ENCODE assay signal across 10 cellular contexts in genomic region chr20:38049800-38050199, GRCh38. TPM values are rescaled to one million over a fixed set of nuclear protein-coding genes. Genes with fewer than 3 reads are reported as not detected.
DNase-seq lines count a peak whose midpoint lies in the region; ATAC-seq, FAIRE-seq and TF ChIP-seq lines count a peak whose summit lies in the region.
"Had no signal": no experiment of that assay in that cellular context is flagged by ENCODE, and none has a peak within 500 bp of the region (broad histone marks: within the 10 kb centered on the region; RNA-seq: fewer than 3 reads in every experiment).

No MANE protein-coding gene starts in this region.

- H3K4me1 ChIP-seq in H9 (ENCODE audit: insufficient read depth, low read length): peaks cover 4% of the 10 kb centered on the region; the same call in 1 of the 2 replicates
- H3K4me1 ChIP-seq in right atrium auricular region: peaks cover 0 to 16% of the 10 kb centered on the region in 2 donors
- H3K4me1 ChIP-seq in CD8-positive, alpha-beta T cell (ENCODE audit: insufficient read depth, low read length): no peaks in the 10 kb centered on the region
- peaks cover 0 to 5% of the 10 kb centered on the region in 2 donors for H3K4me1 ChIP-seq in small intestine (ENCODE audit: control insufficient read depth in 2 of 2, insufficient read depth in 1 of 2, low read depth in 1 of 2, low read length in 1 of 2)

- no peaks in the 10 kb centered on the region for H3K79me1 ChIP-seq in H9 (ENCODE audit: insufficient read depth, low read depth, low read length, poor library complexity, severe bottlenecking)

- no peak overlapping the region for H3K4ac ChIP-seq in H9 (ENCODE audit: low read depth, low read length)

- H3K9me3 Mint-ChIP-seq in H9 (no peaks in the 10 kb centered on the region), WTC11 (no peaks in the 10 kb centered on the region)
- H3K9me3 Mint-ChIP-seq in CD8-positive, alpha-beta T cell: no peaks in the 10 kb centered on the region

- H4K20me1 ChIP-seq in H9 (ENCODE audit: control insufficient read depth, insufficient read depth, insufficient read length): no peaks in the 10 kb centered on the region

- H3K9ac ChIP-seq in H9 (ENCODE audit: extremely low read depth, insufficient read length, low read length): no peak overlapping the region

- H4K8ac ChIP-seq in H9 (replicated peaks; ENCODE audit: insufficient read length, low read depth, low read length): no peak overlapping the region

- intact Hi-C loops in CD8-positive, alpha-beta T cell (cut with DNase I, micrococcal nuclease): no loop called here

- H2BK15ac ChIP-seq in H9 (ENCODE audit: low read depth, low read length): no peak overlapping the region

- H2BK20ac ChIP-seq in H9 (ENCODE audit: low read depth, low read length, poor library complexity, severe bottlenecking): no peak overlapping the region

- H3K27ac Mint-ChIP-seq in H9 (0 out of 7 replicates have a peak overlapping the region, but pooled peaks of 2 of the 3 experiments have one; percentile 1 to 54), WTC11 (peak overlapping the region; percentile 3; the same call in 1 of the 2 replicates)
- H3K27ac Mint-ChIP-seq in CD8-positive, alpha-beta T cell: no peak overlapping the region

- no peak overlapping the region for H3T11ph ChIP-seq in H9 (ENCODE audit: low read length)

- ATAC-seq in WTC11 (no peak), GM18873 (IDR thresholded peaks at IDR 0.05; ENCODE audit: low FRiP score, unreplicated experiment) (no peak)
- ATAC-seq in CD8-positive, alpha-beta T cell: no peak

- H3K27ac ChIP-seq in H9 (ENCODE audit: insufficient read length, low read depth, low read length) (no peak overlapping the region), right atrium auricular region (peak overlapping the region; percentile 4 to 64), small intestine (ENCODE audit: low read depth in 1 of 2, low read length in 1 of 2) (no peak overlapping the region)
- H3K27ac ChIP-seq in CD8-positive, alpha-beta T cell (ENCODE audit: low read depth, low read length): no peak overlapping the region

- no peak overlapping the region for H3K18ac ChIP-seq in H9 (ENCODE audit: insufficient read length, low read depth, low read length)

- H3K36me3 Mint-ChIP-seq in H9 (ENCODE audit: insufficient read depth in 1 of 3, low read depth in 3 of 3) (peaks cover 9 to 36% (median 15%) of the 10 kb centered on the region in 3 experiments; a peak in 5 of 7 replicates), WTC11 (peaks cover 15% of the 10 kb centered on the region)
- peaks cover 85% of the 10 kb centered on the region for H3K36me3 Mint-ChIP-seq in CD8-positive, alpha-beta T cell

- H3K4me3 Mint-ChIP-seq in H9 (no peak overlapping the region), WTC11 (no peak overlapping the region)
- no peak overlapping the region for H3K4me3 Mint-ChIP-seq in CD8-positive, alpha-beta T cell

- POLR2A ChIA-PET in WTC11 (lab: Charles Lee): no interaction called here
- POLR2A ChIA-PET in CD8-positive, alpha-beta T cell (lab: Charles Lee): interaction anchor here (0.6 kb wide), 1 partner anchor 838 kb away, joined by 5 read pairs; no protein-coding TSS in a partner anchor

- peaks cover 24% of the 10 kb centered on the region for H3K36me3 ChIP-seq in right atrium auricular region
- peaks cover 16% of the 10 kb centered on the region for H3K36me3 ChIP-seq in CD8-positive, alpha-beta T cell (ENCODE audit: insufficient read depth, low read length)
- H3K36me3 ChIP-seq in small intestine (ENCODE audit: control insufficient read depth in 2 of 2, insufficient read depth in 2 of 2, low read length in 2 of 2): peaks cover 5 to 19% of the 10 kb centered on the region in 2 donors

- H2BK5ac ChIP-seq in H9 (ENCODE audit: insufficient read length, low read length): no peak overlapping the region

- TF ChIP-seq CTCF in H9 (conservative IDR thresholded peaks at IDR 0.05): no peak
- no peak for TF ChIP-seq CTCF in WTC11 (IDR thresholded peaks at IDR 0.05)
- TF ChIP-seq CTCF in right atrium auricular region (IDR thresholded peaks at IDR 0.05): no peak
- TF ChIP-seq CTCF in CD8-positive, alpha-beta T cell (IDR thresholded peaks at IDR 0.05): no peak

- no peak overlapping the region for H4K91ac ChIP-seq in H9 (ENCODE audit: insufficient read length, low read depth, low read length)

- H2AFZ ChIP-seq in H9 (ENCODE audit: low read length): no peak overlapping the region

- FAIRE-seq in small intestine (lab: Jason Lieb, UNC): no peak

- no peak overlapping the region for H2BK120ac ChIP-seq in H9 (ENCODE audit: low read depth, low read length, poor library complexity, severe bottlenecking)

- H3K23ac ChIP-seq in H9 (ENCODE audit: insufficient read length, low read depth, low read length): no peak overlapping the region

- no CpG with 5 or more reads among the region's 3 CpGs for WGBS in H9 (ENCODE audit: extremely low coverage, insufficient read length, low lambda C conversion rate)
- 71 to 82% (median 74%) methylated on average over 3 of the region's 3 CpGs for WGBS in small intestine, 3 donors

- H3K14ac ChIP-seq in H9 (ENCODE audit: insufficient read depth, low read length): no peak overlapping the region

- peaks cover 15 to 21% of the 10 kb centered on the region in 2 experiments for H3K4me1 Mint-ChIP-seq in H9
- peaks cover 24% of the 10 kb centered on the region for H3K4me1 Mint-ChIP-seq in WTC11
- peaks cover 49% of the 10 kb centered on the region for H3K4me1 Mint-ChIP-seq in CD8-positive, alpha-beta T cell (ENCODE audit: low read depth)

- H2AK5ac ChIP-seq in H9 (ENCODE audit: insufficient read length, low read length): no peak overlapping the region

- H3K4me3 ChIP-seq in right atrium auricular region (no peak overlapping the region), small intestine (ENCODE audit: low read depth in 1 of 2, low read length in 2 of 2) (no peak overlapping the region)
- no peak overlapping the region for H3K4me3 ChIP-seq in CD8-positive, alpha-beta T cell (ENCODE audit: low read depth, low read length)

- H3K23me2 ChIP-seq in H9 (ENCODE audit: insufficient read length, low read depth, low read length, poor library complexity, severe bottlenecking): no peaks in the 10 kb centered on the region

- H3K9me3 ChIP-seq in H9 (ENCODE audit: control insufficient read depth, low read depth, low read length) (no peaks in the 10 kb centered on the region), right atrium auricular region (no peaks in the 10 kb centered on the region), small intestine (ENCODE audit: control insufficient read depth, low read depth) (no peaks in the 10 kb centered on the region)
- H3K9me3 ChIP-seq in CD8-positive, alpha-beta T cell (ENCODE audit: low read length): no peaks in the 10 kb centered on the region

- H3K4me2 ChIP-seq in H9 (ENCODE audit: insufficient read depth, insufficient read length, low read length): no peak overlapping the region

- no peak overlapping the region for H4K5ac ChIP-seq in H9 (ENCODE audit: insufficient read length, low read depth, low read length)

- no peak overlapping the region for H2BK12ac ChIP-seq in H9 (ENCODE audit: insufficient read length, low read depth, low read length)

- H3K79me2 ChIP-seq in H9 (ENCODE audit: insufficient read depth, low read length): peaks cover 12% of the 10 kb centered on the region; the same call in 1 of the 2 replicates

- DNase-seq in 8988T (peak; percentile 28), H9 (no peak), WTC11 (ENCODE audit: low spot score) (no peak), right atrium auricular region (ENCODE audit: low spot score) (no peak), NCI-H526 (lab: John Stamatoyannopoulos, UW) (no peak), small intestine (no peak)
- no peak for DNase-seq in CD8-positive, alpha-beta T cell
- DNase-seq: Calu3, occipital lobe had no signal

- H3K27me3 ChIP-seq in H9 (ENCODE audit: insufficient read depth, low read length): no peaks in the 10 kb centered on the region
- no peaks in the 10 kb centered on the region for H3K27me3 ChIP-seq in right atrium auricular region
- no peaks in the 10 kb centered on the region for H3K27me3 ChIP-seq in CD8-positive, alpha-beta T cell (ENCODE audit: insufficient read depth, low read length)
- H3K27me3 ChIP-seq in small intestine (ENCODE audit: control insufficient read depth in 2 of 2, insufficient read depth in 2 of 2, low read length in 2 of 2): no peaks in the 10 kb centered on the region

- H3K27me3 Mint-ChIP-seq in H9 (ENCODE audit: low read depth) (no peaks in the 10 kb centered on the region), WTC11 (ENCODE audit: low read depth) (no peaks in the 10 kb centered on the region)
- H3K27me3 Mint-ChIP-seq in CD8-positive, alpha-beta T cell (ENCODE audit: low read depth): no peaks in the 10 kb centered on the region

- CTCF ChIA-PET in WTC11 (lab: Charles Lee): interaction anchor here (0.6 to 2.7 kb wide), 2 partner anchors 8 to 57 kb away, joined by 3 to 12 read pairs; no protein-coding TSS in a partner anchor
- CTCF ChIA-PET in CD8-positive, alpha-beta T cell (lab: Charles Lee): interaction anchor here (1.8 kb wide), 1 partner anchor 8 kb away, joined by 8 read pairs; no protein-coding TSS in a partner anchor

- H3K56ac ChIP-seq in H9 (ENCODE audit: insufficient read length, low read depth, low read length): no peak overlapping the region

TF ChIP-seq in WTC11, 78 proteins besides CTCF, POLR2A, EP300 and RAD21:
- no peak for TF ChIP-seq TEAD4 (CRISPR knock-in tag; IDR thresholded peaks at IDR 0.05)
- no peak for TF ChIP-seq JUN (CRISPR knock-in tag; IDR thresholded peaks at IDR 0.05)
- TF ChIP-seq ELF4 (CRISPR knock-in tag; IDR thresholded peaks at IDR 0.05; ENCODE audit: low read depth): no peak
- TF ChIP-seq NFYB (CRISPR knock-in tag; conservative IDR thresholded peaks at IDR 0.05; ENCODE audit: low read depth): no peak
- no peak for TF ChIP-seq OVOL2 (CRISPR knock-in tag; IDR thresholded peaks at IDR 0.05; ENCODE audit: borderline replicate concordance)
- no peak for TF ChIP-seq ZNF263 (CRISPR knock-in tag; IDR thresholded peaks at IDR 0.05; ENCODE audit: low read depth)

RNA-seq across cellular contexts. Expression of gene RPRD1B, which starts 16.3 kb away (rescaled TPM):
- total RNA-seq in H9 (2021) (33.4 and 34.3 TPM in 2 replicates), WTC11 (2021) (21.4 to 25.5 TPM (median 21.5 TPM) in 3 replicates), right atrium auricular region (10 to 100 TPM; 60.1 to 75.8 TPM)
- total RNA-seq in CD8-positive, alpha-beta T cell: 10 to 100 TPM; 73.3 to 79.4 TPM
- 10 to 100 TPM in 2 of 3 donors, 1 to 10 TPM in 1; 9.2 to 14.5 (median 12.7) TPM for polyA plus RNA-seq in small intestine

RNA-seq across cellular contexts. Expression of gene TTI1, which starts 16.5 kb away (rescaled TPM):
- total RNA-seq in H9 (2021) (37.4 and 38.3 TPM in 2 replicates), WTC11 (2021) (42.8 to 43.5 TPM (median 43.4 TPM) in 3 replicates), right atrium auricular region (10 to 100 TPM; 10.8 to 11.5 TPM)
- 10 to 100 TPM; 12.6 to 15.7 TPM for total RNA-seq in CD8-positive, alpha-beta T cell
- 1 to 10 TPM; 5.7 to 7.2 (median 6.5) TPM for polyA plus RNA-seq in small intestine

Comparison
In these comparisons a context has a peak if more than half of its experiments do, and no peak if none do; other contexts are left out.
1. H3K27ac ChIP-seq: peak in right atrium auricular region (2 of 2); none in H9 (single experiment), CD8-positive, alpha-beta T cell (single experiment) and small intestine (0 of 2).